ENCODE assay signal across 8 cellular contexts in the genomic region with DNA sequence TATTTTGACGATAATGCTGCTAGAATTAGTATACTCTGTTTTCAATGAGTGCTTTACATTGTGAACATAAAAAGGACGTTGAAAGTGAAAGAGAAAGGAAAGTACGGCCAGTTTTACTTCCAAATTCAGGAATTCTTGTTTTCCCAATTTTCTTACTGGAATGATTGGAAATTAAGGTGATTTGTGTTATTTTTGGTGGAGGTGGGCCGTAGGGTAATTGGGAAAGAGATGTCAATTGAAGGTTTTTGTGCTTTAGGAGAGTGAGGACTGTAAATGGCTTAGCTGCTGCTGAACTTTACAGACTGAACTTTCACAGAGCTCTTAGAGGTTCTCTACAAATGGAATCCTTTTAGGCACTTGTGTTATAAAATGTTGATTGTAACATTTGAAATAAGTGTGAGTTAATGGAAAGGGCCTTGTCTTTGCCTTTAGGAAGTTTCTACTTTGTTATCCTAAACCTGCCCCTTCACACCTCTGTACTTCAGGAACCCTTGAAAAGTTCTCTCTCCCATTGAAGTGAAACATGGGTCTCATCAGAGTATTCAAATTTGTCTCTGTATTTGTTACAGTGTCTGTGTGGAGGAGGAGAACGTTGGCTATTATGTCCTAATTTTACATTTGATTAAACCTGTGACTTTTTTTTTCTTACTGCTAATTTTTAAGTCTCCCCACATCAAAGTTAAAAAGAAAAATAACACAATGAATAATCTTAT.
DNase-seq lines count a peak whose midpoint lies in the region; ATAC-seq and TF ChIP-seq lines count a peak whose summit lies in the region.

No MANE protein-coding gene starts in this region.

- TF ChIP-seq CTCF in SK-N-SH (IDR thresholded peaks at IDR 0.05) = no peak
- no peak for TF ChIP-seq CTCF in fibroblast of lung (conservative IDR thresholded peaks at IDR 0.05 in 1 of 2, IDR thresholded peaks at IDR 0.05 in 1 of 2; ENCODE audit: low read depth in 1 of 2, low read length in 2 of 2)

- 55% methylated on average over 5 of the region's 5 CpGs for WGBS in SK-N-SH (ENCODE audit: low lambda C conversion rate)

- peak overlapping the region; percentile 43 to 44; a peak in 3 of 4 replicates for H3K27ac ChIP-seq in SK-N-SH (ENCODE audit: low read depth in 2 of 2, low read length in 1 of 2)
- H3K27ac ChIP-seq in fibroblast of lung (ENCODE audit: insufficient read depth, low read length) = peak overlapping the region; percentile 81
- H3K27ac ChIP-seq in skeletal muscle tissue (ENCODE audit: low read depth, low read length) = peak overlapping the region; percentile 41

- no peak for TF ChIP-seq EP300 in SK-N-SH (IDR thresholded peaks at IDR 0.05; ENCODE audit: borderline replicate concordance in 1 of 2, low read depth in 1 of 2, low read length in 1 of 2)

- H2AFZ ChIP-seq in SK-N-SH (ENCODE audit: low read depth) = 0 out of 2 replicates have a peak overlapping the region, but pooled peaks have one; percentile 6
- no peak overlapping the region for H2AFZ ChIP-seq in fibroblast of lung (ENCODE audit: low read length)

- DNase-seq in SK-N-SH (no peak), fibroblast of lung (ENCODE audit: low read depth in 2 of 2) (peak in 1 of 2 donors; percentile 55), epidermal melanocyte (ENCODE audit: insufficient read length, low spot score) (no peak), NCI-H2171 treated with DMSO at 0.1 percent for 48 hours (lab: John Stamatoyannopoulos, UW) (no peak)
- DNase-seq in stimulated activated CD4-positive, alpha-beta T cell treated with anti-CD3 and anti-CD28 coated beads, Interleukin-4, amount 100 ng/mL, for 4 hours = no peak

- H3K4me3 ChIP-seq in SK-N-SH (ENCODE audit: low read depth in 2 of 2, low read length in 1 of 2) (peak overlapping the region; percentile 36 to 46; a peak in 2 of 4 replicates), fibroblast of lung (replicated peaks in 1 of 4; ENCODE audit: control extremely low read depth in 1 of 4, insufficient read depth in 1 of 4, low read depth in 3 of 4, low read length in 4 of 4) (peak overlapping the region; percentile 49 to 87 (median 65)), skeletal muscle tissue (ENCODE audit: low read length in 3 of 3) (peak overlapping the region in 2 of 3 donors; percentile 65 to 68)

- H3K79me2 ChIP-seq in SK-N-SH (ENCODE audit: insufficient read depth) = peaks cover 65% of the 10 kb centered on the region
- peaks cover 7% of the 10 kb centered on the region for H3K79me2 ChIP-seq in fibroblast of lung (ENCODE audit: control insufficient read depth, insufficient read depth, low read length)

- H3K9ac ChIP-seq in SK-N-SH = peak overlapping the region; percentile 63; the same call in 1 of the 2 replicates
- H3K9ac ChIP-seq in fibroblast of lung (ENCODE audit: insufficient read depth, low read length) = peak overlapping the region; percentile 35
- peak overlapping the region; percentile 6 to 63 (median 52) for H3K9ac ChIP-seq in skeletal muscle tissue (ENCODE audit: low read depth in 1 of 3, low read length in 3 of 3)

- H3K4me1 ChIP-seq in SK-N-SH (ENCODE audit: control insufficient read depth in 1 of 2, insufficient read depth in 2 of 2, low read depth in 1 of 2, low read length in 1 of 2) = peaks cover 11 to 23% of the 10 kb centered on the region in 2 experiments; a peak in 3 of 4 replicates
- no peaks in the 10 kb centered on the region for H3K4me1 ChIP-seq in fibroblast of lung (ENCODE audit: control insufficient read depth, extremely low read depth, insufficient read depth, low read length)
- peaks cover 17 to 23% (median 22%) of the 10 kb centered on the region in 3 donors for H3K4me1 ChIP-seq in skeletal muscle tissue (ENCODE audit: control insufficient read depth in 3 of 3, insufficient read depth in 3 of 3, low read length in 3 of 3)

- H3K9me2 ChIP-seq in SK-N-SH = no peaks in the 10 kb centered on the region

- H4K20me1 ChIP-seq in SK-N-SH (ENCODE audit: insufficient read depth) = peaks cover 2% of the 10 kb centered on the region; the same call in 1 of the 2 replicates
- no peaks in the 10 kb centered on the region for H4K20me1 ChIP-seq in fibroblast of lung (ENCODE audit: control insufficient read depth, extremely low read depth, insufficient read depth, low read length)

- ATAC-seq in GM19395 (IDR thresholded peaks at IDR 0.05; ENCODE audit: unreplicated experiment) (peak; percentile 47), GM18502 (IDR thresholded peaks at IDR 0.05; ENCODE audit: poor library complexity, unreplicated experiment) (no peak)

- CTCF ChIA-PET in SK-N-SH (lab: Yijun Ruan, JAX) = interaction anchor here (0.6 to 2.4 kb wide), 24 partner anchors 10 to 375 kb away, joined by 3 to 28 read pairs (median 4); no protein-coding TSS in a partner anchor

- H3K36me3 ChIP-seq in SK-N-SH (replicated peaks in 1 of 2; ENCODE audit: control insufficient read depth in 1 of 2, insufficient read depth in 2 of 2, low read length in 1 of 2) (peaks cover 0 to 9% of the 10 kb centered on the region in 2 experiments), fibroblast of lung (ENCODE audit: control insufficient read depth, insufficient read depth, low read length) (no peaks in the 10 kb centered on the region), skeletal muscle tissue (ENCODE audit: control insufficient read depth in 3 of 3, insufficient read depth in 3 of 3, low read length in 3 of 3) (no peaks in the 10 kb centered on the region)

- TF ChIP-seq RAD21 in SK-N-SH (IDR thresholded peaks at IDR 0.05; ENCODE audit: low read length) = no peak

- H3K27me3 ChIP-seq in SK-N-SH (ENCODE audit: insufficient read depth) (no peaks in the 10 kb centered on the region), fibroblast of lung (ENCODE audit: control insufficient read depth, insufficient read depth, low read length) (no peaks in the 10 kb centered on the region), skeletal muscle tissue (ENCODE audit: control insufficient read depth in 3 of 3, insufficient read depth in 3 of 3, low read length in 3 of 3) (no peaks in the 10 kb centered on the region)

- H3F3A ChIP-seq in SK-N-SH (replicated peaks; ENCODE audit: insufficient read depth) = peaks cover 14% of the 10 kb centered on the region

- POLR2A ChIA-PET in SK-N-SH (lab: Yijun Ruan, JAX) = no interaction called here

- H3K9me3 ChIP-seq in SK-N-SH (no peaks in the 10 kb centered on the region), fibroblast of lung (ENCODE audit: control insufficient read depth, insufficient read depth, low read depth, low read length) (no peaks in the 10 kb centered on the region), skeletal muscle tissue (ENCODE audit: control insufficient read depth in 3 of 3, low read length in 3 of 3) (no peaks in the 10 kb centered on the region)

- H3K4me2 ChIP-seq in SK-N-SH (peak overlapping the region; percentile 76), fibroblast of lung (ENCODE audit: extremely low read depth, insufficient read depth, low read length) (peak overlapping the region; percentile 79)

TF ChIP-seq in SK-N-SH, 30 proteins besides CTCF, POLR2A, EP300 and RAD21:
- TF ChIP-seq TAF1 (IDR thresholded peaks at IDR 0.05; ENCODE audit: borderline replicate concordance, low read depth, low read length) = no peak
- TF ChIP-seq JUND (IDR thresholded peaks at IDR 0.05) = no peak
- no peak for TF ChIP-seq EZH2phosphoT487 (IDR thresholded peaks at IDR 0.05; ENCODE audit: borderline replicate concordance, low read depth)
- no peak for TF ChIP-seq FOXJ3 (CRISPR knock-in tag; IDR thresholded peaks at IDR 0.05)
- TF ChIP-seq, protein P1, sequence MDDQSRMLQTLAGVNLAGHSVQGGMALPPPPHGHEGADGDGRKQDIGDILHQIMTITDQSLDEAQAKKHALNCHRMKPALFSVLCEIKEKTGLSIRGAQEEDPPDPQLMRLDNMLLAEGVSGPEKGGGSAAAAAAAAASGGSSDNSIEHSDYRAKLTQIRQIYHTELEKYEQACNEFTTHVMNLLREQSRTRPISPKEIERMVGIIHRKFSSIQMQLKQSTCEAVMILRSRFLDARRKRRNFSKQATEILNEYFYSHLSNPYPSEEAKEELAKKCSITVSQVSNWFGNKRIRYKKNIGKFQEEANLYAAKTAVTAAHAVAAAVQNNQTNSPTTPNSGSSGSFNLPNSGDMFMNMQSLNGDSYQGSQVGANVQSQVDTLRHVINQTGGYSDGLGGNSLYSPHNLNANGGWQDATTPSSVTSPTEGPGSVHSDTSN (IDR thresholded peaks at IDR 0.05) = no peak
- TF ChIP-seq, protein P2, sequence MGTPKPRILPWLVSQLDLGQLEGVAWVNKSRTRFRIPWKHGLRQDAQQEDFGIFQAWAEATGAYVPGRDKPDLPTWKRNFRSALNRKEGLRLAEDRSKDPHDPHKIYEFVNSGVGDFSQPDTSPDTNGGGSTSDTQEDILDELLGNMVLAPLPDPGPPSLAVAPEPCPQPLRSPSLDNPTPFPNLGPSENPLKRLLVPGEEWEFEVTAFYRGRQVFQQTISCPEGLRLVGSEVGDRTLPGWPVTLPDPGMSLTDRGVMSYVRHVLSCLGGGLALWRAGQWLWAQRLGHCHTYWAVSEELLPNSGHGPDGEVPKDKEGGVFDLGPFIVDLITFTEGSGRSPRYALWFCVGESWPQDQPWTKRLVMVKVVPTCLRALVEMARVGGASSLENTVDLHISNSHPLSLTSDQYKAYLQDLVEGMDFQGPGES (IDR thresholded peaks at IDR 0.05; ENCODE audit: low read depth, low read length) = no peak
- no peak for TF ChIP-seq SIN3A (IDR thresholded peaks at IDR 0.05; ENCODE audit: borderline replicate concordance, low read depth, low read length)
- TF ChIP-seq, protein P3, sequence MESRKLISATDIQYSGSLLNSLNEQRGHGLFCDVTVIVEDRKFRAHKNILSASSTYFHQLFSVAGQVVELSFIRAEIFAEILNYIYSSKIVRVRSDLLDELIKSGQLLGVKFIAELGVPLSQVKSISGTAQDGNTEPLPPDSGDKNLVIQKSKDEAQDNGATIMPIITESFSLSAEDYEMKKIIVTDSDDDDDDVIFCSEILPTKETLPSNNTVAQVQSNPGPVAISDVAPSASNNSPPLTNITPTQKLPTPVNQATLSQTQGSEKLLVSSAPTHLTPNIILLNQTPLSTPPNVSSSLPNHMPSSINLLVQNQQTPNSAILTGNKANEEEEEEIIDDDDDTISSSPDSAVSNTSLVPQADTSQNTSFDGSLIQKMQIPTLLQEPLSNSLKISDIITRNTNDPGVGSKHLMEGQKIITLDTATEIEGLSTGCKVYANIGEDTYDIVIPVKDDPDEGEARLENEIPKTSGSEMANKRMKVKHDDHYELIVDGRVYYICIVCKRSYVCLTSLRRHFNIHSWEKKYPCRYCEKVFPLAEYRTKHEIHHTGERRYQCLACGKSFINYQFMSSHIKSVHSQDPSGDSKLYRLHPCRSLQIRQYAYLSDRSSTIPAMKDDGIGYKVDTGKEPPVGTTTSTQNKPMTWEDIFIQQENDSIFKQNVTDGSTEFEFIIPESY (IDR thresholded peaks at IDR 0.05; ENCODE audit: borderline replicate concordance, low read depth) = no peak
- no peak for TF ChIP-seq TEAD4 (IDR thresholded peaks at IDR 0.05; ENCODE audit: borderline replicate concordance, insufficient read depth)
- no peak for TF ChIP-seq POLR2AphosphoS5 (IDR thresholded peaks at IDR 0.05; ENCODE audit: low read depth, low read length)
